Comparison of ENCODE assay signal across 6 cellular contexts in genomic region chr11:67630943-67631331, GRCh38. TPM values are rescaled to one million over a fixed set of nuclear protein-coding genes. Genes with fewer than 3 reads are reported as not detected.
DNase-seq lines count a peak whose midpoint lies in the region; ATAC-seq and TF ChIP-seq lines count a peak whose summit lies in the region.

No MANE protein-coding gene starts in this region.

- H3K36me3 ChIP-seq in osteoblast (ENCODE audit: insufficient read depth, low read length): no peaks in the 10 kb centered on the region

- no peak for ATAC-seq in GM18505 (IDR thresholded peaks at IDR 0.05; ENCODE audit: unreplicated experiment)
- no peak for ATAC-seq in activated CD4-positive, CD25-positive, alpha-beta regulatory T cell treated with anti-CD3 and anti-CD28 coated beads, Interleukin-2, amount 50 U/mL, for 24 hours

- H3K9me3 ChIP-seq in osteoblast (ENCODE audit: low read depth, low read length): no peaks in the 10 kb centered on the region

- H3K27ac ChIP-seq in caudate nucleus (ENCODE audit: low read depth, low read length) (peak overlapping the region; percentile 89), osteoblast (ENCODE audit: low read depth, low read length) (peak overlapping the region; percentile 45)

- H3K9me3 Mint-ChIP-seq in HFFc6: no peaks in the 10 kb centered on the region

- peaks cover 5% of the 10 kb centered on the region for H3K4me1 Mint-ChIP-seq in HFFc6 (ENCODE audit: low read depth)

- no peaks in the 10 kb centered on the region for H4K20me1 ChIP-seq in osteoblast (ENCODE audit: insufficient read depth, low read length)

- TF ChIP-seq POLR2A in GM18505 (IDR thresholded peaks at IDR 0.05; ENCODE audit: borderline replicate concordance, extremely low read depth, insufficient read depth, insufficient read length) (no peak), erythroblast (IDR thresholded peaks at IDR 0.05; ENCODE audit: low read length) (no peak)

- peak overlapping the region; percentile 97 for H2AFZ ChIP-seq in osteoblast (ENCODE audit: low read length)

- peaks cover 5% of the 10 kb centered on the region for H3K4me1 ChIP-seq in osteoblast (ENCODE audit: insufficient read depth, low read length)

- H3K27me3 ChIP-seq in osteoblast (ENCODE audit: insufficient read depth, low read length): no peaks in the 10 kb centered on the region

- H3K36me3 Mint-ChIP-seq in HFFc6 (ENCODE audit: low read depth): no peaks in the 10 kb centered on the region

- peak overlapping the region; percentile 83 for H3K4me3 ChIP-seq in osteoblast (ENCODE audit: insufficient read depth, low read length)

- TF ChIP-seq CTCF in HFFc6 (IDR thresholded peaks at IDR 0.05): peak; percentile 29
- no peak for TF ChIP-seq CTCF in osteoblast (IDR thresholded peaks at IDR 0.05; ENCODE audit: extremely low read depth, low read depth, low read length)

- DNase-seq in HFFc6: no peak
- DNase-seq in caudate nucleus (lab: John Stamatoyannopoulos, UW): no peak
- peak; percentile 58 for DNase-seq in osteoblast (ENCODE audit: insufficient read length, low spot score, missing footprints)
- DNase-seq in erythroblast (lab: John Stamatoyannopoulos, UW): no peak

- H3K27me3 Mint-ChIP-seq in HFFc6 (ENCODE audit: insufficient read depth): peaks cover 4% of the 10 kb centered on the region

- H3K27ac Mint-ChIP-seq in HFFc6: peak overlapping the region; percentile 69

- no peaks in the 10 kb centered on the region for H3K79me2 ChIP-seq in osteoblast (ENCODE audit: insufficient read depth, low read length)

- H3K4me2 ChIP-seq in osteoblast (ENCODE audit: insufficient read depth, low read length): peak overlapping the region; percentile 87

- H3K4me3 Mint-ChIP-seq in HFFc6: peak overlapping the region; percentile 86

RNA-seq across cellular contexts. Expression of gene NUDT8, which starts 1.2 kb away (rescaled TPM):
- 1 to 10 TPM; 2.0 to 3.0 (median 2.6) TPM for total RNA-seq in HFFc6 (2021; fragmentation: NEBNext Ultra II Directional; extraction: Animal tissue kit (Norgen Biotek cat#: 25700))
- 4.7 and 5.3 TPM in 2 replicates for total RNA-seq in osteoblast

RNA-seq across cellular contexts. Expression of gene TBX10, which starts 8.6 kb away (rescaled TPM):
- not detected for total RNA-seq in HFFc6 (2021; fragmentation: NEBNext Ultra II Directional; extraction: Animal tissue kit (Norgen Biotek cat#: 25700))
- total RNA-seq in osteoblast: not detected in 2 replicates

RNA-seq across cellular contexts. Expression of gene ACY3, which starts 19.6 kb away (rescaled TPM):
- total RNA-seq in HFFc6 (2021; fragmentation: NEBNext Ultra II Directional; extraction: Animal tissue kit (Norgen Biotek cat#: 25700)): not detected
- under 0.01 and 0.29 TPM in 2 replicates for total RNA-seq in osteoblast

RNA-seq across cellular contexts. Expression of gene NDUFV1, which starts 24.2 kb away (rescaled TPM):
- 100 to 1,000 TPM; 130 to 150 (median 135) TPM for total RNA-seq in HFFc6 (2021; fragmentation: NEBNext Ultra II Directional; extraction: Animal tissue kit (Norgen Biotek cat#: 25700))
- total RNA-seq in osteoblast: 146 and 158 TPM in 2 replicates

RNA-seq across cellular contexts. Expression of gene ALDH3B2, which starts 43.5 kb away (rescaled TPM):
- total RNA-seq in HFFc6 (2021; fragmentation: NEBNext Ultra II Directional; extraction: Animal tissue kit (Norgen Biotek cat#: 25700)): not detected
- not detected in 2 replicates for total RNA-seq in osteoblast
